Comparison of ENCODE assay signal across 1 cellular context in genomic region chr16:84803146-84803545, GRCh38.
TF ChIP-seq lines count a peak whose summit lies in the region.

No MANE protein-coding gene starts in this region.

TF ChIP-seq in IMR-90, 13 proteins besides CTCF, POLR2A, EP300 and RAD21:
- TF ChIP-seq BHLHE40 (IDR thresholded peaks at IDR 0.05; ENCODE audit: low read depth, low read length) (no peak), ELK1 (IDR thresholded peaks at IDR 0.05; ENCODE audit: borderline replicate concordance, low read depth, low read length) (no peak), NFE2L2 (IDR thresholded peaks at IDR 0.05; ENCODE audit: low read depth, low read length) (no peak), USF2 (IDR thresholded peaks at IDR 0.05; ENCODE audit: low read depth, low read length) (no peak), RCOR1 (IDR thresholded peaks at IDR 0.05; ENCODE audit: insufficient replicate concordance, low read length) (no peak), RFX5 (IDR thresholded peaks at IDR 0.05; ENCODE audit: low read depth, low read length) (no peak), FOS (IDR thresholded peaks at IDR 0.05; ENCODE audit: low read depth, low read length) (no peak), CHD1 (IDR thresholded peaks at IDR 0.05; ENCODE audit: low read depth, low read length) (no peak), MAFK (IDR thresholded peaks at IDR 0.05; ENCODE audit: low read depth, low read length) (no peak), MAZ (IDR thresholded peaks at IDR 0.05; ENCODE audit: borderline replicate concordance, low read depth, low read length) (no peak)
